Comparison of ENCODE assay signal across 8 cellular contexts in the genomic region with DNA sequence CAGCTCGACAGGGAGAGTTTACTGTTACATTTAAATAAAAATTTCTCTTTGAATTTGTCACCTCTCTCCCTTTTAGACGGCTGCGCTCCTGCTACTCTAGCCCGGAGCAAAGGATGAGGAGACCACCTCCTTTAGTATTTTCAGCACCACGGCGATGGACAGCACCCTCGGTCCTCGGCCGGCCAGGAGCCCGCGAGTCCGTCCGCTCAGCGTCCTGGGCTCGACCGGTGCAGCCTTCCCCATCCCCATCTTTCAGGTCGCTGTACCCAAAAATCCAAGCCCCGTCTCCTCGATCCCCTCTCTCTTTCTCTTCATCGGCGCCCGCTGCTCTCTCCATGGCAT. TPM values are rescaled to one million over a fixed set of nuclear protein-coding genes. Genes with fewer than 3 reads are reported as not detected.
DNase-seq lines count a peak whose midpoint lies in the region; ATAC-seq, FAIRE-seq and TF ChIP-seq lines count a peak whose summit lies in the region.

No MANE protein-coding gene starts in this region.

- H3K4me1 ChIP-seq in keratinocyte (ENCODE audit: control insufficient read depth, extremely low read depth, insufficient read depth, low read length) (peaks cover 3% of the 10 kb centered on the region), suprapubic skin (peaks cover 30% of the 10 kb centered on the region)

- peaks cover 32% of the 10 kb centered on the region for H3K27me3 ChIP-seq in bronchial epithelial cell (ENCODE audit: control insufficient read depth, insufficient read depth, low read length)
- peaks cover 57% of the 10 kb centered on the region for H3K27me3 ChIP-seq in keratinocyte (ENCODE audit: control insufficient read depth, extremely low read depth, insufficient read depth, low read length)
- H3K27me3 ChIP-seq in suprapubic skin = peaks cover 82% of the 10 kb centered on the region

- no peak for TF ChIP-seq EP300 in suprapubic skin (IDR thresholded peaks at IDR 0.05)

- TF ChIP-seq CTCF in bronchial epithelial cell (IDR thresholded peaks at IDR 0.05; ENCODE audit: insufficient read depth, low read length, severe bottlenecking) (no peak), keratinocyte (optimal IDR thresholded peaks at IDR 0.05 in 1 of 3, IDR thresholded peaks at IDR 0.05 in 1 of 3, conservative IDR thresholded peaks at IDR 0.05 in 1 of 3; ENCODE audit: extremely low read depth in 1 of 3, insufficient read depth in 2 of 3, low read length in 3 of 3) (no peak), suprapubic skin (IDR thresholded peaks at IDR 0.05) (no peak)

- no peak overlapping the region for H3K9ac ChIP-seq in keratinocyte (ENCODE audit: control insufficient read depth, extremely low read depth, insufficient read depth, low read length)

- H3K4me3 ChIP-seq in bronchial epithelial cell (ENCODE audit: low read depth, low read length) = no peak overlapping the region
- H3K4me3 ChIP-seq in keratinocyte (ENCODE audit: control insufficient read depth in 2 of 3, extremely low read depth in 1 of 3, insufficient read depth in 2 of 3, low read depth in 1 of 3, low read length in 3 of 3) = peak overlapping the region; percentile 57 to 84 (median 78)
- H3K4me3 ChIP-seq in suprapubic skin = peak overlapping the region; percentile 74

- peak; percentile 71 for DNase-seq in DMS79 treated with DMSO at 0.1 percent for 48 hours (lab: John Stamatoyannopoulos, UW)
- no peak for DNase-seq in DMS79 (lab: John Stamatoyannopoulos, UW)
- peak; percentile 13 for DNase-seq in bronchial epithelial cell (ENCODE audit: low read depth)
- DNase-seq in keratinocyte (ENCODE audit: low read depth, low spot score) = no peak
- DNase-seq in suprapubic skin (ENCODE audit: low spot score in 2 of 2) = peak in 1 of 2 donors; percentile 75
- no peak for DNase-seq in NCI-H1092 treated with DMSO at 0.1 percent for 48 hours (lab: John Stamatoyannopoulos, UW)
- no peak for DNase-seq in NCI-H526 (lab: John Stamatoyannopoulos, UW)

- no peak for FAIRE-seq in bronchial epithelial cell (lab: Jason Lieb, UNC)
- no peak for FAIRE-seq in keratinocyte (lab: Jason Lieb, UNC)

- no peaks in the 10 kb centered on the region for H3K79me2 ChIP-seq in keratinocyte (ENCODE audit: control insufficient read depth, insufficient read depth, low read length)

- peak overlapping the region; percentile 92 for H3K4me2 ChIP-seq in keratinocyte (ENCODE audit: control insufficient read depth, extremely low read depth, insufficient read depth, low read depth, low read length)

- 11% methylated on average over 22 of the region's 22 CpGs for WGBS in suprapubic skin

- dilution Hi-C loops in keratinocyte (cut with MboI; ENCODE audit: extremely low pct_ligation_motif_present, low sequenced_read_pairs) = no loop called here

- no peak overlapping the region for H2AFZ ChIP-seq in keratinocyte (ENCODE audit: control insufficient read depth, low read length)

- no peaks in the 10 kb centered on the region for H3K36me3 ChIP-seq in bronchial epithelial cell (ENCODE audit: control insufficient read depth, insufficient read depth, low read length)
- H3K36me3 ChIP-seq in keratinocyte (ENCODE audit: control insufficient read depth in 2 of 2, extremely low read depth in 1 of 2, insufficient read depth in 2 of 2, low read length in 2 of 2) = no peaks in the 10 kb centered on the region
- H3K36me3 ChIP-seq in suprapubic skin = no peaks in the 10 kb centered on the region

- no peak for TF ChIP-seq POLR2A in suprapubic skin (IDR thresholded peaks at IDR 0.05)

- H3K27ac ChIP-seq in keratinocyte (ENCODE audit: control insufficient read depth, insufficient read depth, low read length) (no peak overlapping the region), suprapubic skin (no peak overlapping the region)

- no peaks in the 10 kb centered on the region for H3K9me3 ChIP-seq in keratinocyte (ENCODE audit: control insufficient read depth, low read depth, low read length)
- H3K9me3 ChIP-seq in suprapubic skin = no peaks in the 10 kb centered on the region

- no peak for ATAC-seq in GM18511 (IDR thresholded peaks at IDR 0.05; ENCODE audit: unreplicated experiment)

- H4K20me1 ChIP-seq in keratinocyte (ENCODE audit: control insufficient read depth, extremely low read depth, insufficient read depth, low read length) = no peaks in the 10 kb centered on the region

- H3K9me1 ChIP-seq in keratinocyte (ENCODE audit: control insufficient read depth, extremely low read depth, insufficient read depth, low read length) = no peaks in the 10 kb centered on the region

RNA-seq across cellular contexts. Expression of a gene that starts 0.8 kb away (rescaled TPM):
- total RNA-seq in bronchial epithelial cell (0.13 TPM in 1 of 2 replicates, not detected in the other), suprapubic skin (not detected)
- not detected in 3 replicates for polyA plus RNA-seq in keratinocyte
- polyA plus RNA-seq in keratinocyte (2011; ENCODE audit: low read depth) = not detected
- not detected in 2 replicates for polyA plus RNA-seq in keratinocyte (2011; cell fraction: cytosol; rRNA removed)
- not detected in 2 replicates for polyA plus RNA-seq in keratinocyte (2011; cell fraction: nucleus; rRNA removed)
- polyA plus RNA-seq in keratinocyte (2012; ENCODE audit: low replicate concordance) = not detected in 2 replicates
- not detected in 3 replicates for polyA minus RNA-seq in keratinocyte
- not detected for polyA minus RNA-seq in keratinocyte (2011; cell fraction: cytosol; rRNA and poly(A)+ RNA removed)
- polyA minus RNA-seq in keratinocyte (2011; cell fraction: nucleus; rRNA and poly(A)+ RNA removed) = not detected in 2 replicates

Comparison
In these comparisons a context has a peak if more than half of its experiments do, and no peak if none do; other contexts are left out.
1. DNase-seq: peak in DMS79 treated with DMSO at 0.1 percent for 48 hours (single experiment) and bronchial epithelial cell (single experiment); none in DMS79 (single experiment), keratinocyte (single experiment), NCI-H1092 treated with DMSO at 0.1 percent for 48 hours (single experiment) and NCI-H526 (0 of 2).